In the genomic region with DNA sequence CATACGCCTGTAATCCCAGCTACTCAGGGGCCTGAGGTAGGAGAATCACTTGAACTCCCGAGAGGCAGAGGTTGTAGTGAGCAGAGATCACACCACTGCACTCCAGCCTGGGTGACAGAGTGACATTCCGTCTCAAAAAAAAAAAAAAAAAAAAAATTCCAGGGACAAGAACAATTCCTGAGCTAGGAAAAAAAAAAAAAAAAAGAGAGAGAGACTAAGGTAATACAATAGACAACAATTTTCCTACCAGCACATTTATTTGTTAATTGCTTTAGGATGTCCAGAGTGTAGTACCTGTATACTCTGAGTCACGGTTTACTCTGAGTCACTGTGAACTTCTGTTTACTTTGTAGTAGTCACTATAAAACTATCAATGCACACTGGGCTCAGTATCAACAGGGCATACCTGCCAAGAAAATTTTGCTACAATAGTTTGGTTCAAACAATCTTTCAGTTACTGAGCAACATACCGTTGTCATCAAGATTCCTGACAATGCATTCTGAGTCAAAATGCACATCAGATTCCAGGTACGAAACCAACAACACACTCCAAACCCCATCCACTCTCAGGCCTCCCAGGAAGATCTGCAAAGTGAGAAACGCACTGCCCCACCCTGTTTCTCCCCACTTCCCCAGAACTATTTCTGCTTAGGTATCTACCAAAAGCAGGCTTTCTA, we compare ENCODE assay signal across 1 cellular context.
TF ChIP-seq lines count a peak whose summit lies in the region.

No MANE protein-coding gene starts in this region.

TF ChIP-seq in HepG2, 621 proteins besides CTCF, POLR2A, EP300 and RAD21 (continued from another document and continues in another):
- TF ChIP-seq, protein P1, sequence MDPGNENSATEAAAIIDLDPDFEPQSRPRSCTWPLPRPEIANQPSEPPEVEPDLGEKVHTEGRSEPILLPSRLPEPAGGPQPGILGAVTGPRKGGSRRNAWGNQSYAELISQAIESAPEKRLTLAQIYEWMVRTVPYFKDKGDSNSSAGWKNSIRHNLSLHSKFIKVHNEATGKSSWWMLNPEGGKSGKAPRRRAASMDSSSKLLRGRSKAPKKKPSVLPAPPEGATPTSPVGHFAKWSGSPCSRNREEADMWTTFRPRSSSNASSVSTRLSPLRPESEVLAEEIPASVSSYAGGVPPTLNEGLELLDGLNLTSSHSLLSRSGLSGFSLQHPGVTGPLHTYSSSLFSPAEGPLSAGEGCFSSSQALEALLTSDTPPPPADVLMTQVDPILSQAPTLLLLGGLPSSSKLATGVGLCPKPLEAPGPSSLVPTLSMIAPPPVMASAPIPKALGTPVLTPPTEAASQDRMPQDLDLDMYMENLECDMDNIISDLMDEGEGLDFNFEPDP (CRISPR knock-in tag; conservative IDR thresholded peaks at IDR 0.05) = no peak
- no peak for TF ChIP-seq ZNF709 (CRISPR knock-in tag; IDR thresholded peaks at IDR 0.05)
- TF ChIP-seq, protein P2, sequence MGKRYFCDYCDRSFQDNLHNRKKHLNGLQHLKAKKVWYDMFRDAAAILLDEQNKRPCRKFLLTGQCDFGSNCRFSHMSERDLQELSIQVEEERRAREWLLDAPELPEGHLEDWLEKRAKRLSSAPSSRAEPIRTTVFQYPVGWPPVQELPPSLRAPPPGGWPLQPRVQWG (CRISPR knock-in tag; IDR thresholded peaks at IDR 0.05; ENCODE audit: borderline replicate concordance, low read depth) = no peak
- peak; percentile 41; the same call in 1 of the 2 replicates for TF ChIP-seq LCORL (IDR thresholded peaks at IDR 0.05)
- no peak; the same call in 1 of the 2 replicates for TF ChIP-seq LCORL (CRISPR knock-in tag; IDR thresholded peaks at IDR 0.05)
- TF ChIP-seq ZFP36L2 (CRISPR knock-in tag; IDR thresholded peaks at IDR 0.05) = no peak
- TF ChIP-seq HDAC2 (CRISPR knock-in tag; IDR thresholded peaks at IDR 0.05) = peak; percentile 29; the same call in 1 of the 2 replicates
- TF ChIP-seq ZNF326 (CRISPR knock-in tag; IDR thresholded peaks at IDR 0.05; ENCODE audit: borderline replicate concordance) = no peak
- TF ChIP-seq ZNF274 (CRISPR knock-in tag; IDR thresholded peaks at IDR 0.05) = no peak
- peak; percentile 36; the same call in 1 of the 2 replicates for TF ChIP-seq FOXO1 (CRISPR knock-in tag; IDR thresholded peaks at IDR 0.05)
- peak; percentile 22; the same call in 1 of the 2 replicates for TF ChIP-seq IRF2 (CRISPR knock-in tag; IDR thresholded peaks at IDR 0.05)
- TF ChIP-seq SAP130 (CRISPR knock-in tag; IDR thresholded peaks at IDR 0.05; ENCODE audit: low read depth) = peak; percentile 82
- TF ChIP-seq MED1 (CRISPR knock-in tag; IDR thresholded peaks at IDR 0.05) = peak; percentile 22; the same call in 1 of the 2 replicates
- TF ChIP-seq RARA (CRISPR knock-in tag; IDR thresholded peaks at IDR 0.05) = peak; percentile 33; the same call in 1 of the 2 replicates
- peak; percentile 85 for TF ChIP-seq FOXK2 (IDR thresholded peaks at IDR 0.05)
- TF ChIP-seq, protein P3, sequence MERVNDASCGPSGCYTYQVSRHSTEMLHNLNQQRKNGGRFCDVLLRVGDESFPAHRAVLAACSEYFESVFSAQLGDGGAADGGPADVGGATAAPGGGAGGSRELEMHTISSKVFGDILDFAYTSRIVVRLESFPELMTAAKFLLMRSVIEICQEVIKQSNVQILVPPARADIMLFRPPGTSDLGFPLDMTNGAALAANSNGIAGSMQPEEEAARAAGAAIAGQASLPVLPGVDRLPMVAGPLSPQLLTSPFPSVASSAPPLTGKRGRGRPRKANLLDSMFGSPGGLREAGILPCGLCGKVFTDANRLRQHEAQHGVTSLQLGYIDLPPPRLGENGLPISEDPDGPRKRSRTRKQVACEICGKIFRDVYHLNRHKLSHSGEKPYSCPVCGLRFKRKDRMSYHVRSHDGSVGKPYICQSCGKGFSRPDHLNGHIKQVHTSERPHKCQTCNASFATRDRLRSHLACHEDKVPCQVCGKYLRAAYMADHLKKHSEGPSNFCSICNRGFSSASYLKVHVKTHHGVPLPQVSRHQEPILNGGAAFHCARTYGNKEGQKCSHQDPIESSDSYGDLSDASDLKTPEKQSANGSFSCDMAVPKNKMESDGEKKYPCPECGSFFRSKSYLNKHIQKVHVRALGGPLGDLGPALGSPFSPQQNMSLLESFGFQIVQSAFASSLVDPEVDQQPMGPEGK (CRISPR knock-in tag; IDR thresholded peaks at IDR 0.05) = no peak
- no peak for TF ChIP-seq KAT2B (IDR thresholded peaks at IDR 0.05; ENCODE audit: borderline replicate concordance, low read depth, low read length)
- TF ChIP-seq ZNF839 (CRISPR knock-in tag; IDR thresholded peaks at IDR 0.05; ENCODE audit: borderline replicate concordance) = no peak
- TF ChIP-seq, protein P4, sequence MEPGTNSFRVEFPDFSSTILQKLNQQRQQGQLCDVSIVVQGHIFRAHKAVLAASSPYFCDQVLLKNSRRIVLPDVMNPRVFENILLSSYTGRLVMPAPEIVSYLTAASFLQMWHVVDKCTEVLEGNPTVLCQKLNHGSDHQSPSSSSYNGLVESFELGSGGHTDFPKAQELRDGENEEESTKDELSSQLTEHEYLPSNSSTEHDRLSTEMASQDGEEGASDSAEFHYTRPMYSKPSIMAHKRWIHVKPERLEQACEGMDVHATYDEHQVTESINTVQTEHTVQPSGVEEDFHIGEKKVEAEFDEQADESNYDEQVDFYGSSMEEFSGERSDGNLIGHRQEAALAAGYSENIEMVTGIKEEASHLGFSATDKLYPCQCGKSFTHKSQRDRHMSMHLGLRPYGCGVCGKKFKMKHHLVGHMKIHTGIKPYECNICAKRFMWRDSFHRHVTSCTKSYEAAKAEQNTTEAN (CRISPR knock-in tag; conservative IDR thresholded peaks at IDR 0.05) = 0 out of 2 replicates have a peak, but pooled peaks have one; percentile 25
- no peak; the same call in 2 of the 3 replicates for TF ChIP-seq MXI1 (IDR thresholded peaks at IDR 0.05; ENCODE audit: borderline replicate concordance, low read depth, low read length)
- no peak for TF ChIP-seq ZNF432 (CRISPR knock-in tag; IDR thresholded peaks at IDR 0.05; ENCODE audit: borderline replicate concordance)
- peak; percentile 42 for TF ChIP-seq ASH2L (IDR thresholded peaks at IDR 0.05; ENCODE audit: insufficient read length, low read depth, low read length)
- no peak for TF ChIP-seq ZMYM3 (CRISPR knock-in tag; IDR thresholded peaks at IDR 0.05)
- no peak for TF ChIP-seq ZNF431 (CRISPR knock-in tag; IDR thresholded peaks at IDR 0.05; ENCODE audit: borderline replicate concordance, low read depth)
- no peak for TF ChIP-seq ZNF33B (CRISPR knock-in tag; IDR thresholded peaks at IDR 0.05)
- no peak for TF ChIP-seq MTF2 (CRISPR knock-in tag; IDR thresholded peaks at IDR 0.05; ENCODE audit: borderline replicate concordance)
- peak; percentile 54; the same call in 1 of the 2 replicates for TF ChIP-seq ZNF816 (CRISPR knock-in tag; IDR thresholded peaks at IDR 0.05; ENCODE audit: borderline replicate concordance)
- peak; percentile 70; the same call in 1 of the 2 replicates for TF ChIP-seq FOXK1 (CRISPR knock-in tag; IDR thresholded peaks at IDR 0.05; ENCODE audit: borderline replicate concordance, low read depth)
- no peak for TF ChIP-seq ZNF333 (CRISPR knock-in tag; IDR thresholded peaks at IDR 0.05; ENCODE audit: borderline replicate concordance)
- peak; percentile 10; the same call in 1 of the 2 replicates for TF ChIP-seq MAFF (IDR thresholded peaks at IDR 0.05; ENCODE audit: low read depth, low read length)
- no peak for TF ChIP-seq ISX (CRISPR knock-in tag; conservative IDR thresholded peaks at IDR 0.05)
- no peak for TF ChIP-seq ZNF777 (CRISPR knock-in tag; IDR thresholded peaks at IDR 0.05)
- TF ChIP-seq SMARCC2 (IDR thresholded peaks at IDR 0.05) = peak; percentile 88
- TF ChIP-seq, protein P5, sequence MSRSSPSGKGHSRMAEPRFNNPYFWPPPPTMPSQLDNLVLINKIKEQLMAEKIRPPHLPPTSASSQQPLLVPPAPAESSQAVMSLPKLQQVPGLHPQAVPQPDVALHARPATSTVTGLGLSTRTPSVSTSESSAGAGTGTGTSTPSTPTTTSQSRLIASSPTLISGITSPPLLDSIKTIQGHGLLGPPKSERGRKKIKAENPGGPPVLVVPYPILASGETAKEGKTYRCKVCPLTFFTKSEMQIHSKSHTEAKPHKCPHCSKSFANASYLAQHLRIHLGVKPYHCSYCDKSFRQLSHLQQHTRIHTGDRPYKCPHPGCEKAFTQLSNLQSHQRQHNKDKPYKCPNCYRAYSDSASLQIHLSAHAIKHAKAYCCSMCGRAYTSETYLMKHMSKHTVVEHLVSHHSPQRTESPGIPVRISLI (CRISPR knock-in tag; IDR thresholded peaks at IDR 0.05; ENCODE audit: borderline replicate concordance) = peak; percentile 87; the same call in 1 of the 2 replicates
- no peak for TF ChIP-seq ZFP62 (CRISPR knock-in tag; IDR thresholded peaks at IDR 0.05)
- TF ChIP-seq ZBTB7B (CRISPR knock-in tag; IDR thresholded peaks at IDR 0.05) = no peak
- no peak for TF ChIP-seq CAMTA2 (CRISPR knock-in tag; IDR thresholded peaks at IDR 0.05; ENCODE audit: borderline replicate concordance)
- TF ChIP-seq SOX5 (CRISPR knock-in tag; IDR thresholded peaks at IDR 0.05; ENCODE audit: borderline replicate concordance) = peak; percentile 96
- TF ChIP-seq HOXD1 (CRISPR knock-in tag; IDR thresholded peaks at IDR 0.05) = no peak
- no peak for TF ChIP-seq ATF1 (CRISPR knock-in tag; IDR thresholded peaks at IDR 0.05)
- TF ChIP-seq, protein P6, sequence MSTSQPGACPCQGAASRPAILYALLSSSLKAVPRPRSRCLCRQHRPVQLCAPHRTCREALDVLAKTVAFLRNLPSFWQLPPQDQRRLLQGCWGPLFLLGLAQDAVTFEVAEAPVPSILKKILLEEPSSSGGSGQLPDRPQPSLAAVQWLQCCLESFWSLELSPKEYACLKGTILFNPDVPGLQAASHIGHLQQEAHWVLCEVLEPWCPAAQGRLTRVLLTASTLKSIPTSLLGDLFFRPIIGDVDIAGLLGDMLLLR (CRISPR knock-in tag; IDR thresholded peaks at IDR 0.05) = no peak
- no peak for TF ChIP-seq SP140L (CRISPR knock-in tag; IDR thresholded peaks at IDR 0.05; ENCODE audit: borderline replicate concordance)
- no peak for TF ChIP-seq ZSCAN25 (CRISPR knock-in tag; IDR thresholded peaks at IDR 0.05)
- no peak for TF ChIP-seq ZNF746 (CRISPR knock-in tag; IDR thresholded peaks at IDR 0.05)
- no peak for TF ChIP-seq ZFP36L1 (CRISPR knock-in tag; IDR thresholded peaks at IDR 0.05)
- TF ChIP-seq ZMYM4 (CRISPR knock-in tag; IDR thresholded peaks at IDR 0.05) = no peak
- TF ChIP-seq NFE2L1 (CRISPR knock-in tag; IDR thresholded peaks at IDR 0.05; ENCODE audit: borderline replicate concordance) = no peak
- TF ChIP-seq ZNF737 (CRISPR knock-in tag; IDR thresholded peaks at IDR 0.05; ENCODE audit: borderline replicate concordance) = no peak
- TF ChIP-seq NFIC (IDR thresholded peaks at IDR 0.05; ENCODE audit: low read length) = peak; percentile 76
- no peak for TF ChIP-seq KDM5B (CRISPR knock-in tag; IDR thresholded peaks at IDR 0.05; ENCODE audit: borderline replicate concordance)
- no peak for TF ChIP-seq DMAP1 (CRISPR knock-in tag; IDR thresholded peaks at IDR 0.05)
- 0 out of 2 replicates have a peak, but pooled peaks have one; percentile 12 for TF ChIP-seq SIX1 (CRISPR knock-in tag; IDR thresholded peaks at IDR 0.05; ENCODE audit: borderline replicate concordance)
- TF ChIP-seq JUND (CRISPR knock-in tag; IDR thresholded peaks at IDR 0.05) = peak; percentile 82
- no peak for TF ChIP-seq CC2D1A (CRISPR knock-in tag; IDR thresholded peaks at IDR 0.05)
- TF ChIP-seq, protein P7, sequence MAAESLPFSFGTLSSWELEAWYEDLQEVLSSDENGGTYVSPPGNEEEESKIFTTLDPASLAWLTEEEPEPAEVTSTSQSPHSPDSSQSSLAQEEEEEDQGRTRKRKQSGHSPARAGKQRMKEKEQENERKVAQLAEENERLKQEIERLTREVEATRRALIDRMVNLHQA (CRISPR knock-in tag; IDR thresholded peaks at IDR 0.05) = no peak
- TF ChIP-seq SOX6 (IDR thresholded peaks at IDR 0.05) = peak; percentile 98; the same call in 1 of the 2 replicates
- TF ChIP-seq SOX6 (CRISPR knock-in tag; IDR thresholded peaks at IDR 0.05) = peak; percentile 96
- TF ChIP-seq, protein P8, sequence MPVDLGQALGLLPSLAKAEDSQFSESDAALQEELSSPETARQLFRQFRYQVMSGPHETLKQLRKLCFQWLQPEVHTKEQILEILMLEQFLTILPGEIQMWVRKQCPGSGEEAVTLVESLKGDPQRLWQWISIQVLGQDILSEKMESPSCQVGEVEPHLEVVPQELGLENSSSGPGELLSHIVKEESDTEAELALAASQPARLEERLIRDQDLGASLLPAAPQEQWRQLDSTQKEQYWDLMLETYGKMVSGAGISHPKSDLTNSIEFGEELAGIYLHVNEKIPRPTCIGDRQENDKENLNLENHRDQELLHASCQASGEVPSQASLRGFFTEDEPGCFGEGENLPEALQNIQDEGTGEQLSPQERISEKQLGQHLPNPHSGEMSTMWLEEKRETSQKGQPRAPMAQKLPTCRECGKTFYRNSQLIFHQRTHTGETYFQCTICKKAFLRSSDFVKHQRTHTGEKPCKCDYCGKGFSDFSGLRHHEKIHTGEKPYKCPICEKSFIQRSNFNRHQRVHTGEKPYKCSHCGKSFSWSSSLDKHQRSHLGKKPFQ (CRISPR knock-in tag; IDR thresholded peaks at IDR 0.05; ENCODE audit: insufficient replicate concordance) = peak; percentile 75
- TF ChIP-seq, protein P9, sequence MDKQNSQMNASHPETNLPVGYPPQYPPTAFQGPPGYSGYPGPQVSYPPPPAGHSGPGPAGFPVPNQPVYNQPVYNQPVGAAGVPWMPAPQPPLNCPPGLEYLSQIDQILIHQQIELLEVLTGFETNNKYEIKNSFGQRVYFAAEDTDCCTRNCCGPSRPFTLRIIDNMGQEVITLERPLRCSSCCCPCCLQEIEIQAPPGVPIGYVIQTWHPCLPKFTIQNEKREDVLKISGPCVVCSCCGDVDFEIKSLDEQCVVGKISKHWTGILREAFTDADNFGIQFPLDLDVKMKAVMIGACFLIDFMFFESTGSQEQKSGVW (CRISPR knock-in tag; IDR thresholded peaks at IDR 0.05; ENCODE audit: borderline replicate concordance) = no peak
- no peak for TF ChIP-seq ADNP (CRISPR knock-in tag; IDR thresholded peaks at IDR 0.05)
- TF ChIP-seq SPEN (CRISPR knock-in tag; IDR thresholded peaks at IDR 0.05; ENCODE audit: low read depth) = no peak
- TF ChIP-seq, protein P10, sequence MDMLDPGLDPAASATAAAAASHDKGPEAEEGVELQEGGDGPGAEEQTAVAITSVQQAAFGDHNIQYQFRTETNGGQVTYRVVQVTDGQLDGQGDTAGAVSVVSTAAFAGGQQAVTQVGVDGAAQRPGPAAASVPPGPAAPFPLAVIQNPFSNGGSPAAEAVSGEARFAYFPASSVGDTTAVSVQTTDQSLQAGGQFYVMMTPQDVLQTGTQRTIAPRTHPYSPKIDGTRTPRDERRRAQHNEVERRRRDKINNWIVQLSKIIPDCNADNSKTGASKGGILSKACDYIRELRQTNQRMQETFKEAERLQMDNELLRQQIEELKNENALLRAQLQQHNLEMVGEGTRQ (IDR thresholded peaks at IDR 0.05; ENCODE audit: low read depth, low read length) = no peak
- TF ChIP-seq, protein P10 (CRISPR knock-in tag; IDR thresholded peaks at IDR 0.05; ENCODE audit: borderline replicate concordance) = no peak
- no peak for TF ChIP-seq NCOA1 (CRISPR knock-in tag; IDR thresholded peaks at IDR 0.05)
- TF ChIP-seq ZNF225 (CRISPR knock-in tag; IDR thresholded peaks at IDR 0.05) = no peak
